28 cellular contexts compared by ENCODE assay signal in the genomic region with DNA sequence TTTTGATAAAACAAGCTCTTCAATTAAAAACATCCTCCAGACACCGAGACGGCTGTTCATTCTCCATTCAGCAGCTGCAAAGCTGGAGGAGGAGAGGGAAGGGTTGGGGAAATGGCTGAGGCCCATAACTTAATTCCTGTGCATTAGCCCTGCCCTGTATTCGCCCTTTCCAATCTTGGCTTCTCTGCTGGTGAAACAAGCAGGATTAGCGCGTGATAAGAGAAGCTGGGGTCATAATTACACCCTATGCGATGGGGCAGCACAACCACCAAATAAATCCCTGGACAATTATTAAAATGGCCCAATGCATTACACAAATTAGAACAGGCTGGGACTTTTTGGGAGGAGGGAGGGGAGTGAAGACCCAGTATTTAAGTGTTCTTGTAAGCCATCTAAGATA.
"Had no signal": no experiment of that assay in that cellular context is flagged by ENCODE, and none has a peak within 500 bp of the region (broad histone marks: within the 10 kb centered on the region; RNA-seq: fewer than 3 reads in every experiment).

No MANE protein-coding gene starts in this region.

- H3K4me1 ChIP-seq: ascending aorta, breast epithelium, colonic mucosa had no signal

- H3K27me3 Mint-ChIP-seq: activated B cell treated with CpG ODN at 0.5 μM for 24 hours; activated CD8-positive, alpha-beta memory T cell treated with anti-CD3 and anti-CD28 coated beads, Interleukin-2, amount 10 ng/mL, durations not matched to agents 7 days and 5 days had no signal

- DNase-seq: activated B cell treated with CpG ODN at 0.5 μM for 24 hours; activated CD4-positive, alpha-beta memory T cell treated with anti-CD3 and anti-CD28 coated beads for 36 hours; activated CD4-positive, alpha-beta T cell treated with anti-CD3 and anti-CD28 coated beads for 48 hours; activated CD8-positive, alpha-beta memory T cell treated with anti-CD3 and anti-CD28 coated beads, Interleukin-2, amount 10 ng/mL, durations not matched to agents 7 days and 5 days; activated CD8-positive, alpha-beta memory T cell treated with anti-CD3 and anti-CD28 coated beads, Interleukin-2, amount 50 U/mL, for 4 hours; activated CD8-positive, alpha-beta T cell treated with anti-CD3 and anti-CD28 coated beads, Interleukin-2, amount 10 ng/mL, durations not matched to agents 7 days and 5 days; activated gamma-delta T cell; activated naive CD4-positive, alpha-beta T cell; activated naive CD4-positive, alpha-beta T cell treated with anti-CD3 and anti-CD28 coated beads, Interleukin-2, amount 10 ng/mL, durations not matched to agents 7 days and 5 days; activated naive CD8-positive, alpha-beta T cell treated with anti-CD3 and anti-CD28 coated beads, Interleukin-2, amount 10 ng/mL, durations not matched to agents 7 days and 5 days; activated T-cell treated with anti-CD3 and anti-CD28 coated beads, Interleukin-2, amount 50 U/mL, for 1 hour; activated T-cell treated with anti-CD3 and anti-CD28 coated beads, Interleukin-2, amount 50 U/mL, for 48 hours; central memory CD4-positive, alpha-beta T cell; cerebellar nuclear complex; colonic mucosa; effector CD8-positive, alpha-beta T cell; foreskin fibroblast; head of caudate nucleus; hippocampal formation; T-helper 2 cell had no signal

- H3K4me3 ChIP-seq: ascending aorta, breast epithelium, cardiac muscle cell, colonic mucosa had no signal

- H3K4me3 Mint-ChIP-seq: activated B cell treated with CpG ODN at 0.5 μM for 24 hours; activated CD4-positive, alpha-beta memory T cell treated with anti-CD3 and anti-CD28 coated beads for 36 hours; activated CD8-positive, alpha-beta memory T cell treated with anti-CD3 and anti-CD28 coated beads, Interleukin-2, amount 10 ng/mL, durations not matched to agents 7 days and 5 days; activated CD8-positive, alpha-beta T cell treated with anti-CD3 and anti-CD28 coated beads, Interleukin-2, amount 10 ng/mL, durations not matched to agents 7 days and 5 days; activated naive CD4-positive, alpha-beta T cell treated with anti-CD3 and anti-CD28 coated beads, Interleukin-2, amount 10 ng/mL, durations not matched to agents 7 days and 5 days; activated naive CD8-positive, alpha-beta T cell treated with anti-CD3 and anti-CD28 coated beads, Interleukin-2, amount 10 ng/mL, durations not matched to agents 7 days and 5 days; brain had no signal

- H3K9me3 Mint-ChIP-seq: activated B cell treated with CpG ODN at 0.5 μM for 24 hours; activated CD4-positive, alpha-beta memory T cell treated with anti-CD3 and anti-CD28 coated beads for 36 hours; activated naive CD4-positive, alpha-beta T cell treated with anti-CD3 and anti-CD28 coated beads, Interleukin-2, amount 10 ng/mL, durations not matched to agents 7 days and 5 days; activated naive CD4-positive, alpha-beta T cell treated with anti-CD3 and anti-CD28 coated beads, Interleukin-2, amount 50 U/mL, for 72 hours; activated naive CD8-positive, alpha-beta T cell treated with anti-CD3 and anti-CD28 coated beads, Interleukin-2, amount 10 ng/mL, durations not matched to agents 7 days and 5 days; brain had no signal

- H3K4me1 Mint-ChIP-seq: activated B cell treated with CpG ODN at 0.5 μM for 24 hours; activated CD8-positive, alpha-beta memory T cell treated with anti-CD3 and anti-CD28 coated beads, Interleukin-2, amount 10 ng/mL, durations not matched to agents 7 days and 5 days; activated naive CD4-positive, alpha-beta T cell treated with anti-CD3 and anti-CD28 coated beads, Interleukin-2, amount 10 ng/mL, durations not matched to agents 7 days and 5 days; activated naive CD8-positive, alpha-beta T cell treated with anti-CD3 and anti-CD28 coated beads, Interleukin-2, amount 10 ng/mL, durations not matched to agents 7 days and 5 days had no signal

- H3K27me3 ChIP-seq: ascending aorta, colonic mucosa had no signal

- H3K36me3 Mint-ChIP-seq: activated CD4-positive, alpha-beta memory T cell treated with anti-CD3 and anti-CD28 coated beads for 36 hours; activated CD8-positive, alpha-beta memory T cell treated with anti-CD3 and anti-CD28 coated beads, Interleukin-2, amount 10 ng/mL, durations not matched to agents 7 days and 5 days; activated naive CD4-positive, alpha-beta T cell treated with anti-CD3 and anti-CD28 coated beads, Interleukin-2, amount 10 ng/mL, durations not matched to agents 7 days and 5 days; activated naive CD4-positive, alpha-beta T cell treated with anti-CD3 and anti-CD28 coated beads, Interleukin-2, amount 50 U/mL, for 72 hours; activated naive CD8-positive, alpha-beta T cell treated with anti-CD3 and anti-CD28 coated beads, Interleukin-2, amount 10 ng/mL, durations not matched to agents 7 days and 5 days; brain had no signal

- H3K27ac Mint-ChIP-seq: activated B cell treated with CpG ODN at 0.5 μM for 24 hours; activated CD4-positive, alpha-beta memory T cell treated with anti-CD3 and anti-CD28 coated beads for 36 hours; activated CD8-positive, alpha-beta memory T cell treated with anti-CD3 and anti-CD28 coated beads, Interleukin-2, amount 10 ng/mL, durations not matched to agents 7 days and 5 days; activated CD8-positive, alpha-beta T cell treated with anti-CD3 and anti-CD28 coated beads, Interleukin-2, amount 10 ng/mL, durations not matched to agents 7 days and 5 days; activated naive CD4-positive, alpha-beta T cell treated with anti-CD3 and anti-CD28 coated beads, Interleukin-2, amount 10 ng/mL, durations not matched to agents 7 days and 5 days; activated naive CD4-positive, alpha-beta T cell treated with anti-CD3 and anti-CD28 coated beads, Interleukin-2, amount 50 U/mL, for 72 hours; activated naive CD8-positive, alpha-beta T cell treated with anti-CD3 and anti-CD28 coated beads, Interleukin-2, amount 10 ng/mL, durations not matched to agents 7 days and 5 days; brain had no signal

- H3K36me3 ChIP-seq: ascending aorta, breast epithelium, cardiac muscle cell, colonic mucosa had no signal

- ATAC-seq: activated CD4-positive, CD25-positive, alpha-beta regulatory T cell treated with anti-CD3 and anti-CD28 coated beads, Interleukin-2, amount 50 U/mL, for 24 hours; activated CD8-positive, alpha-beta memory T cell treated with anti-CD3 and anti-CD28 coated beads, Interleukin-2, amount 10 ng/mL, durations not matched to agents 7 days and 5 days; activated CD8-positive, alpha-beta T cell treated with anti-CD3 and anti-CD28 coated beads, Interleukin-2, amount 10 ng/mL, durations not matched to agents 7 days and 5 days; activated naive CD4-positive, alpha-beta T cell treated with anti-CD3 and anti-CD28 coated beads, Interleukin-2, amount 50 U/mL, for 72 hours; esophagus mucosa had no signal

- H3K9me3 ChIP-seq: ascending aorta, breast epithelium, colonic mucosa had no signal

- H3K27ac ChIP-seq: ascending aorta, breast epithelium, cardiac muscle cell, colonic mucosa, VCaP had no signal
